In the genomic region with DNA sequence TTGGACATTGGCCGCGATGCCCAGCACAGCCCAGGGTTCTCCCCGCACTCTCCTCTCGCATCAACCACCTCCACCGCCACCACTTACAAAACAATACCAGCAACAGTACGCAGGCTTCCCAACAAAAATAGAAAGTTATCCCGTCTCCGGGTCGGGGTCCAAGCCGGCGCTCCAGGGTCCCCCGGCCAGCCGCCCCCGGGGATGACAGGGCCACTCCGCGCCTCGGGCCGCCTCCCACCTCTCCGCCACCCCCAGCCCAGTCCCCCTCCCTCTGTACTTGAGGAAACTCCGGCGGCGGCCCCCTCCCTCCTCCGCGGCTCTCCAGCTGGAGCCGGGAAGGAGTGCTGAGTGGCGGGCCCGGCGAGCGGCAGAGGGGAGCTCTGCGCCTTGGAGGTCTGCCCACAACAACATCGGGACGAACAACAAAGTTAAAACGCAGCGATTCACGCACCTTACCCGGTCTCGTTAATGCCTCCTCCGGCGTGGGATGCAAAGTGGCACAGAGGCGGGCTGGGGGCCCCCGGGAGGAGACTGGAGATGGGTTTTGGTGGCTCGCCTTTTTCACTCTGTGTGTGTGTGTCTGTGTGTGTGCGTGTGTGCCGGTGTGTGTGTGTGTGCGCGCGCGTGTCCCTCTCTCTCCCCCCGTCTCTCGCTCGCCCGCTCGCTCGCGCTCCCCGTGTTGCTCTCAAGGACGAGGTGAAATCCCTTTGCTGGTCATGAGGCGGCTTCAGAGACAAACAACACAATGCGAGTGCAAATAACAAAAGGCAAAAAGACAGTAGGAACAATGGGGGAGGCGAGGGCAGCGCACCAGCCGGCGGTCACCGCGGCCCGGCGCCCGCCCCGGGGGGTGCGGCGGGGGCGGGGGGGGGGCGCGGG, we compare ENCODE assay signal across 1 cellular context.
TF ChIP-seq lines count a peak whose summit lies in the region.

No MANE protein-coding gene starts in this region.

TF ChIP-seq in HEK293, 187 proteins besides CTCF, POLR2A, EP300 and RAD21 (continued from another document):
- TF ChIP-seq, protein P1, sequence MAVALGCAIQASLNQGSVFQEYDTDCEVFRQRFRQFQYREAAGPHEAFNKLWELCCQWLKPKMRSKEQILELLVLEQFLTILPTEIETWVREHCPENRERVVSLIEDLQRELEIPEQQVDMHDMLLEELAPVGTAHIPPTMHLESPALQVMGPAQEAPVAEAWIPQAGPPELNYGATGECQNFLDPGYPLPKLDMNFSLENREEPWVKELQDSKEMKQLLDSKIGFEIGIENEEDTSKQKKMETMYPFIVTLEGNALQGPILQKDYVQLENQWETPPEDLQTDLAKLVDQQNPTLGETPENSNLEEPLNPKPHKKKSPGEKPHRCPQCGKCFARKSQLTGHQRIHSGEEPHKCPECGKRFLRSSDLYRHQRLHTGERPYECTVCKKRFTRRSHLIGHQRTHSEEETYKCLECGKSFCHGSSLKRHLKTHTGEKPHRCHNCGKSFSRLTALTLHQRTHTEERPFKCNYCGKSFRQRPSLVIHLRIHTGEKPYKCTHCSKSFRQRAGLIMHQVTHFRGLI (tag by site-specific recombination; IDR thresholded peaks at IDR 0.05): 0 out of 2 replicates have a peak, but pooled peaks have one; percentile 32
- TF ChIP-seq KLF8 (tag by site-specific recombination; IDR thresholded peaks at IDR 0.05) (peak; percentile 48; the same call in 1 of the 2 replicates), ZSCAN23 (tag by site-specific recombination; IDR thresholded peaks at IDR 0.05) (peak; percentile 46; the same call in 1 of the 2 replicates), KLF1 (tag by site-specific recombination; IDR thresholded peaks at IDR 0.05) (no peak), ZNF747 (tag by site-specific recombination; IDR thresholded peaks at IDR 0.05) (no peak), ZNF654 (tag by site-specific recombination; IDR thresholded peaks at IDR 0.05; ENCODE audit: low read depth) (no peak), ZNF785 (tag by site-specific recombination; IDR thresholded peaks at IDR 0.05) (peak; percentile 83; the same call in 1 of the 2 replicates), ZBTB8A (tag by site-specific recombination; IDR thresholded peaks at IDR 0.05) (no peak), ZNF571 (tag by site-specific recombination; IDR thresholded peaks at IDR 0.05) (no peak), ZNF133 (tag by site-specific recombination; IDR thresholded peaks at IDR 0.05) (no peak), ZFP37 (tag by site-specific recombination; IDR thresholded peaks at IDR 0.05) (no peak), ZNF140 (tag by site-specific recombination; IDR thresholded peaks at IDR 0.05) (no peak), RBAK (tag by site-specific recombination; IDR thresholded peaks at IDR 0.05) (no peak)
- TF ChIP-seq, protein P2, sequence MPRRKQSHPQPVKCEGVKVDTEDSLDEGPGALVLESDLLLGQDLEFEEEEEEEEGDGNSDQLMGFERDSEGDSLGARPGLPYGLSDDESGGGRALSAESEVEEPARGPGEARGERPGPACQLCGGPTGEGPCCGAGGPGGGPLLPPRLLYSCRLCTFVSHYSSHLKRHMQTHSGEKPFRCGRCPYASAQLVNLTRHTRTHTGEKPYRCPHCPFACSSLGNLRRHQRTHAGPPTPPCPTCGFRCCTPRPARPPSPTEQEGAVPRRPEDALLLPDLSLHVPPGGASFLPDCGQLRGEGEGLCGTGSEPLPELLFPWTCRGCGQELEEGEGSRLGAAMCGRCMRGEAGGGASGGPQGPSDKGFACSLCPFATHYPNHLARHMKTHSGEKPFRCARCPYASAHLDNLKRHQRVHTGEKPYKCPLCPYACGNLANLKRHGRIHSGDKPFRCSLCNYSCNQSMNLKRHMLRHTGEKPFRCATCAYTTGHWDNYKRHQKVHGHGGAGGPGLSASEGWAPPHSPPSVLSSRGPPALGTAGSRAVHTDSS (tag by site-specific recombination; IDR thresholded peaks at IDR 0.05): no peak
- TF ChIP-seq, protein P3, sequence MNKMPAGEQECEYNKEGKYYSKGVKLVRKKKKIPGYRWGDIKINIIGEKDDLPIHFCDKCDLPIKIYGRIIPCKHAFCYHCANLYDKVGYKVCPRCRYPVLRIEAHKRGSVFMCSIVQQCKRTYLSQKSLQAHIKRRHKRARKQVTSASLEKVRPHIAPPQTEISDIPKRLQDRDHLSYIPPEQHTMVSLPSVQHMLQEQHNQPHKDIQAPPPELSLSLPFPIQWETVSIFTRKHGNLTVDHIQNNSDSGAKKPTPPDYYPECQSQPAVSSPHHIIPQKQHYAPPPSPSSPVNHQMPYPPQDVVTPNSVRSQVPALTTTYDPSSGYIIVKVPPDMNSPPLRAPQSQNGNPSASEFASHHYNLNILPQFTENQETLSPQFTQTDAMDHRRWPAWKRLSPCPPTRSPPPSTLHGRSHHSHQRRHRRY (tag by site-specific recombination; IDR thresholded peaks at IDR 0.05): no peak
- TF ChIP-seq, protein P4, sequence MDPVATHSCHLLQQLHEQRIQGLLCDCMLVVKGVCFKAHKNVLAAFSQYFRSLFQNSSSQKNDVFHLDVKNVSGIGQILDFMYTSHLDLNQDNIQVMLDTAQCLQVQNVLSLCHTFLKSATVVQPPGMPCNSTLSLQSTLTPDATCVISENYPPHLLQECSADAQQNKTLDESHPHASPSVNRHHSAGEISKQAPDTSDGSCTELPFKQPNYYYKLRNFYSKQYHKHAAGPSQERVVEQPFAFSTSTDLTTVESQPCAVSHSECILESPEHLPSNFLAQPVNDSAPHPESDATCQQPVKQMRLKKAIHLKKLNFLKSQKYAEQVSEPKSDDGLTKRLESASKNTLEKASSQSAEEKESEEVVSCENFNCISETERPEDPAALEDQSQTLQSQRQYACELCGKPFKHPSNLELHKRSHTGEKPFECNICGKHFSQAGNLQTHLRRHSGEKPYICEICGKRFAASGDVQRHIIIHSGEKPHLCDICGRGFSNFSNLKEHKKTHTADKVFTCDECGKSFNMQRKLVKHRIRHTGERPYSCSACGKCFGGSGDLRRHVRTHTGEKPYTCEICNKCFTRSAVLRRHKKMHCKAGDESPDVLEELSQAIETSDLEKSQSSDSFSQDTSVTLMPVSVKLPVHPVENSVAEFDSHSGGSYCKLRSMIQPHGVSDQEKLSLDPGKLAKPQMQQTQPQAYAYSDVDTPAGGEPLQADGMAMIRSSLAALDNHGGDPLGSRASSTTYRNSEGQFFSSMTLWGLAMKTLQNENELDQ (tag by site-specific recombination; IDR thresholded peaks at IDR 0.05; ENCODE audit: low read depth): no peak
- TF ChIP-seq, protein P5, sequence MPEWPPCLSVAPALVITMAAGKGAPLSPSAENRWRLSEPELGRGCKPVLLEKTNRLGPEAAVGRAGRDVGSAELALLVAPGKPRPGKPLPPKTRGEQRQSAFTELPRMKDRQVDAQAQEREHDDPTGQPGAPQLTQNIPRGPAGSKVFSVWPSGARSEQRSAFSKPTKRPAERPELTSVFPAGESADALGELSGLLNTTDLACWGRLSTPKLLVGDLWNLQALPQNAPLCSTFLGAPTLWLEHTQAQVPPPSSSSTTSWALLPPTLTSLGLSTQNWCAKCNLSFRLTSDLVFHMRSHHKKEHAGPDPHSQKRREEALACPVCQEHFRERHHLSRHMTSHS (tag by site-specific recombination; IDR thresholded peaks at IDR 0.05): no peak
